8 cellular contexts compared by ENCODE assay signal in genomic region chr7:99551329-99551728, GRCh38. TPM values are rescaled to one million over a fixed set of nuclear protein-coding genes. Genes with fewer than 3 reads are reported as not detected.
DNase-seq lines count a peak whose midpoint lies in the region; ATAC-seq and TF ChIP-seq lines count a peak whose summit lies in the region.

No MANE protein-coding gene starts in this region.

- POLR2A ChIA-PET in AG04449 (lab: Yijun Ruan, JAX) = no interaction called here

- ATAC-seq in HG03139 (IDR thresholded peaks at IDR 0.05; ENCODE audit: unreplicated experiment) (peak; percentile 20), memory B cell (ENCODE audit: low read depth) (no peak), GM21515 (IDR thresholded peaks at IDR 0.05; ENCODE audit: unreplicated experiment) (no peak)
- ATAC-seq in central memory CD8-positive, alpha-beta T cell (replicated peaks; ENCODE audit: extremely low read depth, poor library complexity, severe bottlenecking) = no peak

- H3K27me3 Mint-ChIP-seq in central memory CD8-positive, alpha-beta T cell = no peaks in the 10 kb centered on the region
- H3K27me3 Mint-ChIP-seq in memory B cell = no peaks in the 10 kb centered on the region

- TF ChIP-seq CTCF in AG04449 (IDR thresholded peaks at IDR 0.05; ENCODE audit: insufficient read depth, low read length, missing control alignments) = no peak

- no peak for DNase-seq in AG04449 (ENCODE audit: low read depth, low spot score)
- no peak for DNase-seq in central memory CD8-positive, alpha-beta T cell (ENCODE audit: low spot score in 2 of 2)
- no peak for DNase-seq in memory B cell (ENCODE audit: low spot score in 2 of 2)
- no peak for DNase-seq in kidney tubule cell (ENCODE audit: low spot score)
- DNase-seq in hippocampal formation (lab: John Stamatoyannopoulos, UW) = no peak
- DNase-seq in H4 (ENCODE audit: low spot score) = no peak

- peak overlapping the region; percentile 92 for H3K27ac Mint-ChIP-seq in central memory CD8-positive, alpha-beta T cell (ENCODE audit: low read depth)
- peak overlapping the region; percentile 95 for H3K27ac Mint-ChIP-seq in memory B cell

- H3K4me3 ChIP-seq in AG04449 (ENCODE audit: low read depth, low read length) = peak overlapping the region; percentile 99

- peaks cover 15% of the 10 kb centered on the region for H3K36me3 Mint-ChIP-seq in central memory CD8-positive, alpha-beta T cell (ENCODE audit: insufficient read depth)
- peaks cover 25% of the 10 kb centered on the region for H3K36me3 Mint-ChIP-seq in memory B cell

- H3K9me3 Mint-ChIP-seq in central memory CD8-positive, alpha-beta T cell = peaks cover 5% of the 10 kb centered on the region
- H3K9me3 Mint-ChIP-seq in memory B cell = peaks cover 4% of the 10 kb centered on the region

- H3K4me1 Mint-ChIP-seq in central memory CD8-positive, alpha-beta T cell = peaks cover 38% of the 10 kb centered on the region
- H3K4me1 Mint-ChIP-seq in memory B cell = peaks cover 16% of the 10 kb centered on the region

- CTCF ChIA-PET in AG04449 (lab: Yijun Ruan, JAX) = interaction anchor here (1.8 kb wide), 1 partner anchor 26 kb away, joined by 5 read pairs; no protein-coding TSS in a partner anchor

- H3K4me3 Mint-ChIP-seq in central memory CD8-positive, alpha-beta T cell = peak overlapping the region; percentile 89
- peak overlapping the region; percentile 91 for H3K4me3 Mint-ChIP-seq in memory B cell

RNA-seq across cellular contexts. Expression of gene FAM200A, which starts 0.6 kb away (rescaled TPM):
- total RNA-seq in H4 (2014; rRNA removed; shearing (Covaris generic)) = 9.8 and 11.3 TPM in 2 replicates

RNA-seq across cellular contexts. Expression of gene ZNF655, which starts 7.1 kb away (rescaled TPM):
- total RNA-seq in H4 (2014; rRNA removed; shearing (Covaris generic)) = 36.4 and 51.2 TPM in 2 replicates

RNA-seq across cellular contexts. Expression of gene TMEM225B, which starts 46.7 kb away (rescaled TPM):
- total RNA-seq in H4 (2014; rRNA removed; shearing (Covaris generic)) = 0.19 and 1.6 TPM in 2 replicates

RNA-seq across cellular contexts. Expression of gene ZKSCAN5, which starts 46.9 kb away (rescaled TPM):
- total RNA-seq in H4 (2014; rRNA removed; shearing (Covaris generic)) = 13.6 and 14.7 TPM in 2 replicates

RNA-seq across cellular contexts. Expression of gene ZNF394, which starts 51.2 kb away (rescaled TPM):
- total RNA-seq in H4 (2014; rRNA removed; shearing (Covaris generic)) = 17.0 and 20.8 TPM in 2 replicates
